In the genomic region with DNA sequence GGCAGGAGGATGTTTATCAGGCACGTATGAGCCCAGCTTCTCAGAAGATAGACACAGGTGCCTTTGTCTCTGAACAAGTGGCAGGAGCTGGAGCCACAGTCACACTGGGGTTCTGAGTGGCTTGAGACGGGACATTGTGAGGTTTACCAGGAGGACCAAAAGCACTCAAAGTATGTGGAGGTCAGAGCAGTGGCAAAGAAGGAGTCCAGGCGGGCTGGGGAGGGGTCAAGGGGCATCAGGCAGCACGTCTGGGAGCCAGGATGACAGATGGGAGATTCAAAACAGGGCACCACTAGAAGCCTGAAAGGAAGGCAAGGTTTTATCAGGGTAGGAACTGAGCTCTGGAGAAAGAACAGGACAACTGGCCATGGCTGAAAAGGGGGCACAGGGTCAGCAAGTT, we compare ENCODE assay signal across 30 cellular contexts.
"Had no signal": no experiment of that assay in that cellular context is flagged by ENCODE, and none has a peak within 500 bp of the region (broad histone marks: within the 10 kb centered on the region; RNA-seq: fewer than 3 reads in every experiment).

No MANE protein-coding gene starts in this region.

- H3K4me3 Mint-ChIP-seq: activated CD4-positive, alpha-beta memory T cell treated with anti-CD3 and anti-CD28 coated beads for 36 hours; activated CD4-positive, alpha-beta T cell treated with anti-CD3 and anti-CD28 coated beads, Interleukin-2, amount 10 ng/mL, durations not matched to agents 24 days and 14 days; activated T-helper 1 cell treated with anti-CD3 and anti-CD28 coated beads, Interleukin-12 subunit alpha, Interleukin-12 subunit beta, Interleukin-2, Interleukin-4 antibody, amounts not matched to agents 30 ng/mL and 10 ng/mL and 1 ng/mL, durations not matched to agents 14 hours and 24 hours and 36 hours; immature natural killer cell; memory B cell; natural killer cell; stimulated activated effector memory CD8-positive, alpha-beta T cell treated with anti-CD3 and anti-CD28 coated beads, Interleukin-12 subunit alpha, Interleukin-12 subunit beta, amount 100 ng/mL, for 72 hours; stimulated activated naive CD8-positive, alpha-beta T cell treated with anti-CD3 and anti-CD28 coated beads, Interleukin-15, amount 100 ng/mL, for 72 hours; T-helper 1 cell treated with Interleukin-12 subunit alpha and Interleukin-12 subunit beta and Interleukin-4 antibody, amounts not matched to agents 30 μg/mL and 1 μg/mL, for 36 hours had no signal

- H3K36me3 ChIP-seq: esophagus muscularis mucosa, heart left ventricle, pancreas, prostate gland, WERI-Rb-1 had no signal

- H3K4me1 ChIP-seq: heart left ventricle, pancreas, prostate gland had no signal

- H3K9me3 Mint-ChIP-seq: activated CD4-positive, alpha-beta memory T cell treated with anti-CD3 and anti-CD28 coated beads for 36 hours; activated CD4-positive, alpha-beta T cell treated with anti-CD3 and anti-CD28 coated beads, Interleukin-2, amount 10 ng/mL, durations not matched to agents 24 days and 14 days; activated T-helper 1 cell treated with anti-CD3 and anti-CD28 coated beads, Interleukin-12 subunit alpha, Interleukin-12 subunit beta, Interleukin-2, Interleukin-4 antibody, amounts not matched to agents 30 ng/mL and 10 ng/mL and 1 ng/mL, durations not matched to agents 14 hours and 24 hours and 36 hours; immature natural killer cell; memory B cell; natural killer cell; stimulated activated effector memory CD8-positive, alpha-beta T cell treated with anti-CD3 and anti-CD28 coated beads, Interleukin-12 subunit alpha, Interleukin-12 subunit beta, amount 100 ng/mL, for 72 hours; stimulated activated naive CD8-positive, alpha-beta T cell treated with anti-CD3 and anti-CD28 coated beads, Interleukin-15, amount 100 ng/mL, for 72 hours; T-helper 1 cell treated with Interleukin-12 subunit alpha and Interleukin-12 subunit beta and Interleukin-4 antibody, amounts not matched to agents 30 μg/mL and 1 μg/mL, for 36 hours had no signal

- H3K9me3 ChIP-seq: esophagus muscularis mucosa, heart left ventricle, pancreas, prostate gland had no signal

- H3K27ac Mint-ChIP-seq: activated CD4-positive, alpha-beta memory T cell treated with anti-CD3 and anti-CD28 coated beads for 36 hours; activated CD4-positive, alpha-beta T cell treated with anti-CD3 and anti-CD28 coated beads, Interleukin-2, amount 10 ng/mL, durations not matched to agents 24 days and 14 days; activated T-helper 1 cell treated with anti-CD3 and anti-CD28 coated beads, Interleukin-12 subunit alpha, Interleukin-12 subunit beta, Interleukin-2, Interleukin-4 antibody, amounts not matched to agents 30 ng/mL and 10 ng/mL and 1 ng/mL, durations not matched to agents 14 hours and 24 hours and 36 hours; immature natural killer cell; memory B cell; natural killer cell; stimulated activated effector memory CD8-positive, alpha-beta T cell treated with anti-CD3 and anti-CD28 coated beads, Interleukin-12 subunit alpha, Interleukin-12 subunit beta, amount 100 ng/mL, for 72 hours; stimulated activated naive CD8-positive, alpha-beta T cell treated with anti-CD3 and anti-CD28 coated beads, Interleukin-15, amount 100 ng/mL, for 72 hours; T-helper 1 cell treated with Interleukin-12 subunit alpha and Interleukin-12 subunit beta and Interleukin-4 antibody, amounts not matched to agents 30 μg/mL and 1 μg/mL, for 36 hours had no signal

- H3K27me3 ChIP-seq: esophagus muscularis mucosa, foreskin keratinocyte, heart left ventricle, pancreas had no signal

- H3K27ac ChIP-seq: esophagus muscularis mucosa, foreskin keratinocyte, heart left ventricle, pancreas, prostate gland, WERI-Rb-1 had no signal

- H3K4me1 Mint-ChIP-seq: activated CD4-positive, alpha-beta T cell treated with anti-CD3 and anti-CD28 coated beads, Interleukin-2, amount 10 ng/mL, durations not matched to agents 24 days and 14 days; immature natural killer cell; memory B cell; natural killer cell; stimulated activated effector memory CD8-positive, alpha-beta T cell treated with anti-CD3 and anti-CD28 coated beads, Interleukin-12 subunit alpha, Interleukin-12 subunit beta, amount 100 ng/mL, for 72 hours; stimulated activated naive CD8-positive, alpha-beta T cell treated with anti-CD3 and anti-CD28 coated beads, Interleukin-15, amount 100 ng/mL, for 72 hours had no signal

- FAIRE-seq: astrocyte, pancreas, small intestine, TTC549 had no signal

- H3K36me3 Mint-ChIP-seq: activated CD4-positive, alpha-beta memory T cell treated with anti-CD3 and anti-CD28 coated beads for 36 hours; immature natural killer cell; memory B cell; natural killer cell; stimulated activated effector memory CD8-positive, alpha-beta T cell treated with anti-CD3 and anti-CD28 coated beads, Interleukin-12 subunit alpha, Interleukin-12 subunit beta, amount 100 ng/mL, for 72 hours had no signal

- H3K4me3 ChIP-seq: esophagus muscularis mucosa, heart left ventricle, pancreas, prostate gland had no signal

- DNase-seq: activated CD4-positive, alpha-beta memory T cell treated with anti-CD3 and anti-CD28 coated beads for 36 hours; activated CD4-positive, alpha-beta T cell treated with anti-CD3 and anti-CD28 coated beads, Interleukin-2, amount 10 ng/mL, durations not matched to agents 24 days and 14 days; activated CD4-positive, CD25-positive, alpha-beta regulatory T cell treated with anti-CD3 and anti-CD28 coated beads, Interleukin-2, amount 50 U/mL, for 72 hours; activated CD8-positive, alpha-beta memory T cell treated with anti-CD3 and anti-CD28 coated beads, Interleukin-2, amount 50 U/mL, for 4 hours; activated gamma-delta T cell; activated naive CD4-positive, alpha-beta T cell treated with anti-CD3 and anti-CD28 coated beads, Interleukin-2, amount 50 U/mL, for 16 hours; activated T-cell treated with anti-CD3 and anti-CD28 coated beads, Interleukin-2, amount 50 U/mL, for 1 hour; amniotic stem cell; cortex of kidney; heart left ventricle; hypothalamus; immature natural killer cell; natural killer cell; pancreas; retina; small intestine; stimulated activated CD4-positive, alpha-beta T cell treated with anti-CD3 and anti-CD28 coated beads, Interleukin-4, amount 100 ng/mL, for 24 hours; stimulated activated naive CD8-positive, alpha-beta T cell treated with anti-CD3 and anti-CD28 coated beads, Interleukin-15, amount 100 ng/mL, for 72 hours; substantia nigra; T-helper 9 cell; WERI-Rb-1 had no signal
